In genomic region chr2:38515155-38516074, GRCh38 we compare ENCODE assay signal across 9 cellular contexts.
DNase-seq lines count a peak whose midpoint lies in the region; ATAC-seq, FAIRE-seq and TF ChIP-seq lines count a peak whose summit lies in the region.
"Had no signal": no experiment of that assay in that cellular context is flagged by ENCODE, and none has a peak within 500 bp of the region (broad histone marks: within the 10 kb centered on the region; RNA-seq: fewer than 3 reads in every experiment).

No MANE protein-coding gene starts in this region.

- 68 to 74% methylated on average over 26 of the region's 26 CpGs for WGBS in pancreas, 2 donors

- H3K4me1 ChIP-seq in foreskin keratinocyte (no peaks in the 10 kb centered on the region), pancreas (no peaks in the 10 kb centered on the region)

- H3K36me3 ChIP-seq in pancreas = no peaks in the 10 kb centered on the region

- H3K27me3 ChIP-seq in foreskin keratinocyte (no peaks in the 10 kb centered on the region), pancreas (no peaks in the 10 kb centered on the region)

- TF ChIP-seq CTCF in foreskin keratinocyte (conservative IDR thresholded peaks at IDR 0.05) (no peak), pancreas (IDR thresholded peaks at IDR 0.05) (no peak)

- FAIRE-seq in pancreas (lab: Jason Lieb, UNC) = no peak

- intact Hi-C loops in pancreas (cut with DNase I) = no loop called here

- ATAC-seq in foreskin keratinocyte (peak; percentile 88), pancreas (peak; percentile 70 to 77 (median 72)), GM21526 (IDR thresholded peaks at IDR 0.05; ENCODE audit: low FRiP score, unreplicated experiment) (no peak), HG03280 (IDR thresholded peaks at IDR 0.05; ENCODE audit: unreplicated experiment) (no peak), HG03469 (IDR thresholded peaks at IDR 0.05; ENCODE audit: unreplicated experiment) (no peak)

- DNase-seq in Ammon's horn (ENCODE audit: low spot score) (peak; percentile 28), SK-N-DZ (ENCODE audit: low spot score) (peak; percentile 58), foreskin keratinocyte (peak; percentile 84), pancreas (peak in 5 of 6 donors; percentile 36 to 57 (median 44)), NCI-H774 (lab: John Stamatoyannopoulos, UW) (no peak)
- DNase-seq: CD4-positive, CD25-positive, alpha-beta regulatory T cell had no signal

- H3K27ac ChIP-seq in foreskin keratinocyte (peak overlapping the region; percentile 52), pancreas (peak overlapping the region in 2 of 4 donors; percentile 22 to 30)

- no peak overlapping the region for H3K4me3 ChIP-seq in pancreas

- no peaks in the 10 kb centered on the region for H3K9me3 ChIP-seq in pancreas

Comparison
In these comparisons a context has a peak if more than half of its experiments do, and no peak if none do; other contexts are left out.
1. ATAC-seq: peak in foreskin keratinocyte (single experiment) and pancreas (4 of 4); none in GM21526 (single experiment), HG03280 (single experiment) and HG03469 (single experiment).